In genomic region chrX:50469206-50469605, GRCh38 we compare ENCODE assay signal across 26 cellular contexts. TPM values are rescaled to one million over a fixed set of nuclear protein-coding genes. Genes with fewer than 3 reads are reported as not detected.
DNase-seq lines count a peak whose midpoint lies in the region; FAIRE-seq and TF ChIP-seq lines count a peak whose summit lies in the region.
"Had no signal": no experiment of that assay in that cellular context is flagged by ENCODE, and none has a peak within 500 bp of the region (broad histone marks: within the 10 kb centered on the region; RNA-seq: fewer than 3 reads in every experiment).

No MANE protein-coding gene starts in this region.

- no peak overlapping the region for H4K91ac ChIP-seq in H1 (replicated peaks; ENCODE audit: insufficient read length, low read length)

- H3K4me3 Mint-ChIP-seq in activated T-cell treated with anti-CD3 and anti-CD28 coated beads, Interleukin-2, amount 50 U/mL, for 24 hours = no peak overlapping the region
- H3K4me3 Mint-ChIP-seq: activated naive CD8-positive, alpha-beta T cell treated with anti-CD3 and anti-CD28 coated beads for 36 hours; activated T-helper 1 cell treated with anti-CD3 and anti-CD28 coated beads, Interleukin-12 subunit alpha, Interleukin-12 subunit beta, Interleukin-2, Interleukin-4 antibody, amounts not matched to agents 30 ng/mL and 10 ng/mL and 1 ng/mL, durations not matched to agents 14 hours and 24 hours and 36 hours; CD4-positive, alpha-beta memory T cell; stimulated activated naive CD8-positive, alpha-beta T cell treated with anti-CD3 and anti-CD28 coated beads, Interleukin-15, Interleukin-2, amounts not matched to agents 100 ng/mL and 50 ng/mL, for 24 hours had no signal

- no peak for TF ChIP-seq EP300 in H1 (IDR thresholded peaks at IDR 0.05; ENCODE audit: borderline replicate concordance in 1 of 2, low read depth in 2 of 2, low read length in 2 of 2)

- peaks cover 86% of the 10 kb centered on the region for H3K27me3 Mint-ChIP-seq in activated T-cell treated with anti-CD3 and anti-CD28 coated beads, Interleukin-2, amount 50 U/mL, for 24 hours

- TF ChIP-seq RAD21 in H1 (IDR thresholded peaks at IDR 0.05 in 1 of 2, conservative IDR thresholded peaks at IDR 0.05 in 1 of 2; ENCODE audit: low read depth in 2 of 2, low read length in 2 of 2) = no peak

- in situ Hi-C loops in ACHN (cut with HindIII; ENCODE audit: low pct_ligation_motif_present, low pct_unique_long_range_greater_than_20kb, low sequenced_read_pairs) = no loop called here

- H2AK5ac ChIP-seq in H1 (ENCODE audit: low read depth, low read length) = no peak overlapping the region

- TF ChIP-seq CTCF in BE2C (IDR thresholded peaks at IDR 0.05; ENCODE audit: low read depth, low read length) (no peak), H1 (IDR thresholded peaks at IDR 0.05; ENCODE audit: control extremely low read depth in 1 of 3, insufficient read depth in 1 of 3, low read depth in 1 of 3, low read length in 3 of 3) (no peak)

- H2BK20ac ChIP-seq in H1 (ENCODE audit: low read length) = no peak overlapping the region

- H3K4me2 ChIP-seq in H1 (ENCODE audit: insufficient read depth in 1 of 2, low read depth in 2 of 2, low read length in 2 of 2) = peak overlapping the region; percentile 91 to 99

- no peak overlapping the region for H3K14ac ChIP-seq in H1 (ENCODE audit: insufficient read length)

- POLR2A ChIA-PET in H1 (lab: Charles Lee; ENCODE audit: partially characterized antibody) = interaction anchor here (0.6 kb wide), 1 partner anchor 302 kb away, joined by 3 read pairs; no protein-coding TSS in a partner anchor

- no peak overlapping the region for H2BK12ac ChIP-seq in H1 (ENCODE audit: low read depth, low read length)

- 1% methylated on average over 12 of the region's 24 CpGs; no CpG with 5 or more reads in 1 of the 2 experiments for WGBS in H1 (ENCODE audit: extremely low coverage in 1 of 2, insufficient coverage in 1 of 2, insufficient read length in 1 of 2, insufficient replicate concordance in 2 of 2, low coverage in 1 of 2, low lambda C conversion rate in 2 of 2, missing lambda C conversion rate in 1 of 2), 2 experiments

- H3K9me3 Mint-ChIP-seq in activated T-cell treated with anti-CD3 and anti-CD28 coated beads, Interleukin-2, amount 50 U/mL, for 24 hours = no peaks in the 10 kb centered on the region
- H3K9me3 Mint-ChIP-seq: activated naive CD8-positive, alpha-beta T cell treated with anti-CD3 and anti-CD28 coated beads for 36 hours; activated T-helper 1 cell treated with anti-CD3 and anti-CD28 coated beads, Interleukin-12 subunit alpha, Interleukin-12 subunit beta, Interleukin-2, Interleukin-4 antibody, amounts not matched to agents 30 ng/mL and 10 ng/mL and 1 ng/mL, durations not matched to agents 14 hours and 24 hours and 36 hours; natural killer cell; stimulated activated naive CD8-positive, alpha-beta T cell treated with anti-CD3 and anti-CD28 coated beads, Interleukin-15, Interleukin-2, amounts not matched to agents 100 ng/mL and 50 ng/mL, for 24 hours had no signal

- peaks cover 7% of the 10 kb centered on the region for H3K4me1 Mint-ChIP-seq in activated T-cell treated with anti-CD3 and anti-CD28 coated beads, Interleukin-2, amount 50 U/mL, for 24 hours (ENCODE audit: low read depth)

- H3K4me3 ChIP-seq in BE2C (ENCODE audit: low read depth, low read length) (peak overlapping the region; percentile 48), H7 (ENCODE audit: insufficient read depth, low read depth, low read length) (peak overlapping the region; percentile 59), H1 (ENCODE audit: extremely low read depth in 1 of 4, insufficient read depth in 2 of 4, low read depth in 3 of 4, low read length in 4 of 4) (peak overlapping the region; percentile 48 to 70 (median 51))
- H3K4me3 ChIP-seq: colonic mucosa, prostate gland, transverse colon had no signal

- peaks cover 17% of the 10 kb centered on the region; the same call in 1 of the 2 replicates for H3K23me2 ChIP-seq in H1 (ENCODE audit: low read depth, low read length)

- H4K8ac ChIP-seq in H1 (ENCODE audit: extremely low read depth, insufficient read depth, low read length) = no peak overlapping the region

- H3K4me1 ChIP-seq in BE2C (no peaks in the 10 kb centered on the region; the same call in 1 of the 2 replicates), H1 (replicated peaks in 1 of 4; ENCODE audit: control insufficient read depth in 3 of 4, insufficient read depth in 4 of 4, low read length in 3 of 4) (peaks cover 0 to 10% (median 3%) of the 10 kb centered on the region in 4 experiments; a peak in 3 of 7 replicates)
- H3K4me1 ChIP-seq: colonic mucosa, prostate gland had no signal

- H3K4ac ChIP-seq in H1 (replicated peaks; ENCODE audit: insufficient read length, low read depth, low read length) = no peak overlapping the region

- no peaks in the 10 kb centered on the region for H3K36me3 Mint-ChIP-seq in activated T-cell treated with anti-CD3 and anti-CD28 coated beads, Interleukin-2, amount 50 U/mL, for 24 hours (ENCODE audit: low read depth)
- H3K36me3 Mint-ChIP-seq: activated naive CD8-positive, alpha-beta T cell treated with anti-CD3 and anti-CD28 coated beads for 36 hours; CD4-positive, alpha-beta memory T cell; mesothelial cell of epicardium; natural killer cell had no signal

- H3K79me2 ChIP-seq in H1 (ENCODE audit: control insufficient read depth in 1 of 2, insufficient read depth in 2 of 2, low read length in 2 of 2) = no peaks in the 10 kb centered on the region

- H3K23ac ChIP-seq in H1 (ENCODE audit: insufficient read length) = no peak overlapping the region

- no peak overlapping the region for H2BK15ac ChIP-seq in H1 (ENCODE audit: low read length)

- H3K56ac ChIP-seq in H1 (replicated peaks; ENCODE audit: insufficient read length, low read depth, low read length) = no peak overlapping the region

- H3K27me3 ChIP-seq in BE2C (peaks cover 28% of the 10 kb centered on the region), H7 (ENCODE audit: control insufficient read depth, insufficient read depth, low read length) (peaks cover 66% of the 10 kb centered on the region), H1 (replicated peaks in 1 of 4; ENCODE audit: control insufficient read depth in 3 of 4, extremely low read depth in 1 of 4, insufficient read depth in 3 of 4, low read length in 3 of 4) (peaks cover 1 to 38% (median 29%) of the 10 kb centered on the region in 4 experiments; a peak in 6 of 7 replicates)

- no peak overlapping the region for H2BK120ac ChIP-seq in H1 (replicated peaks; ENCODE audit: low read depth, low read length)

- H3K18ac ChIP-seq in H1 (ENCODE audit: extremely low read depth, low read length) = peak overlapping the region; percentile 48; the same call in 1 of the 2 replicates

- FAIRE-seq in H1 (lab: Jason Lieb, UNC) = no peak
- FAIRE-seq: TTC549 had no signal

- H3K9ac ChIP-seq in H1 (replicated peaks in 1 of 4; ENCODE audit: extremely low read depth in 1 of 4, low read depth in 3 of 4, low read length in 3 of 4) = no peak overlapping the region

- H2BK5ac ChIP-seq in H1 (ENCODE audit: low read depth, low read length) = no peak overlapping the region

- peaks cover 0 to 3% of the 10 kb centered on the region in 2 experiments for H4K20me1 ChIP-seq in H1 (replicated peaks in 1 of 2; ENCODE audit: control insufficient read depth in 1 of 2, insufficient read depth in 2 of 2, low read length in 2 of 2)

- H3K9me3 ChIP-seq in BE2C = no peaks in the 10 kb centered on the region
- no peaks in the 10 kb centered on the region for H3K9me3 ChIP-seq in H1 (ENCODE audit: insufficient read depth in 2 of 2, low read depth in 1 of 2, low read length in 1 of 2)
- H3K9me3 ChIP-seq: colonic mucosa, prostate gland, transverse colon had no signal

- H2AFZ ChIP-seq in H1 (ENCODE audit: low read length) = no peak overlapping the region

- H3K79me1 ChIP-seq in H1 (ENCODE audit: low read depth, low read length) = no peaks in the 10 kb centered on the region

- H3K27ac Mint-ChIP-seq in activated T-cell treated with anti-CD3 and anti-CD28 coated beads, Interleukin-2, amount 50 U/mL, for 24 hours = no peak overlapping the region
- H3K27ac Mint-ChIP-seq: activated naive CD8-positive, alpha-beta T cell treated with anti-CD3 and anti-CD28 coated beads for 36 hours; activated T-helper 1 cell treated with anti-CD3 and anti-CD28 coated beads, Interleukin-12 subunit alpha, Interleukin-12 subunit beta, Interleukin-2, Interleukin-4 antibody, amounts not matched to agents 30 ng/mL and 10 ng/mL and 1 ng/mL, durations not matched to agents 14 hours and 24 hours and 36 hours; CD4-positive, alpha-beta memory T cell; mesothelial cell of epicardium; natural killer cell; stimulated activated naive CD8-positive, alpha-beta T cell treated with anti-CD3 and anti-CD28 coated beads, Interleukin-15, Interleukin-2, amounts not matched to agents 100 ng/mL and 50 ng/mL, for 24 hours had no signal

- H4K5ac ChIP-seq in H1 (ENCODE audit: insufficient read length, low read depth, low read length) = no peak overlapping the region

- no peak overlapping the region for H3K27ac ChIP-seq in H1 (ENCODE audit: low read depth, low read length)
- H3K27ac ChIP-seq: colonic mucosa, prostate gland, transverse colon had no signal

- TF ChIP-seq POLR2A in H1 (IDR thresholded peaks at IDR 0.05; ENCODE audit: control extremely low read depth in 1 of 2, low read depth in 2 of 2, low read length in 2 of 2) = no peak

- CTCF ChIA-PET in H1 (lab: Charles Lee; ENCODE audit: partially characterized antibody) = interaction anchor here (0.6 kb wide), 1 partner anchor 11 kb away, joined by 3 read pairs; no protein-coding TSS in a partner anchor

- DNase-seq in BE2C (peak; percentile 45), H7 (no peak), H1 (ENCODE audit: low read depth in 1 of 2, low spot score in 2 of 2) (no peak), left kidney (ENCODE audit: low read depth, low spot score) (peak; percentile 74), NCI-H1048 (lab: John Stamatoyannopoulos, UW) (no peak), ACHN (no peak), NCI-H1930 (lab: John Stamatoyannopoulos, UW) (no peak)
- no peak for DNase-seq in activated T-cell treated with anti-CD3 and anti-CD28 coated beads, Interleukin-2, amount 50 U/mL, for 24 hours
- DNase-seq: activated CD4-positive, alpha-beta T cell treated with anti-CD3 and anti-CD28 coated beads for 4 hours; activated naive CD8-positive, alpha-beta T cell treated with anti-CD3 and anti-CD28 coated beads for 36 hours; CD4-positive, alpha-beta memory T cell; colonic mucosa; HCEC 1CT; Kasumi-1; natural killer cell; NCI-H524 treated with DMSO at 0.1 percent for 48 hours; Right ventricle myocardium superior; stimulated activated CD4-positive, alpha-beta T cell treated with anti-CD3 and anti-CD28 coated beads, Interleukin-4, amount 100 ng/mL, for 1 hour; transverse colon had no signal

- no peaks in the 10 kb centered on the region for H3K36me3 ChIP-seq in BE2C
- H3K36me3 ChIP-seq in H7 (replicated peaks; ENCODE audit: control insufficient read depth, insufficient read depth, low read length) = no peaks in the 10 kb centered on the region
- H3K36me3 ChIP-seq in H1 (ENCODE audit: control insufficient read depth in 2 of 4, insufficient read depth in 4 of 4, low read length in 3 of 4) = no peaks in the 10 kb centered on the region
- H3K36me3 ChIP-seq: colonic mucosa, prostate gland, transverse colon had no signal

RNA-seq across cellular contexts. Expression of gene DGKK, which starts 1.4 kb away (rescaled TPM):
- 1.0 TPM for polyA plus RNA-seq in BE2C (2012; ENCODE audit: insufficient read depth, insufficient read length, low read depth)
- total RNA-seq in H7 (2014; rRNA removed; shearing (Covaris generic)) = 0.67 and 1.4 TPM in 2 replicates
- 17.7 and 19.2 TPM in 2 replicates for total RNA-seq in H1 (2021; fragmentation: NEBNext Ultra II Directional; extraction: Animal tissue kit (Norgen Biotek cat#: 25700))
- polyA plus RNA-seq in H1 (2011; rRNA removed) = 3.2 and 4.9 TPM in 2 replicates
- 4.1 TPM for polyA plus RNA-seq in H1 (2011; cell fraction: cytosol; rRNA removed)
- 3.9 TPM for polyA plus RNA-seq in H1 (2011; cell fraction: nucleus; rRNA removed)
- polyA plus RNA-seq in H1 (2012, experiment 1 of 2) = 5.6 to 10.5 TPM (median 7.3 TPM) in 4 replicates
- 0.81 TPM for polyA plus RNA-seq in H1 (2012, experiment 2 of 2)
- polyA plus RNA-seq in H1 (2013, experiment 1 of 2) = 9.8 TPM
- 9.7 TPM for polyA plus RNA-seq in H1 (2013, experiment 2 of 2)
- 10.3 and 14.2 TPM in 2 replicates for polyA minus RNA-seq in H1 (2011; rRNA and poly(A)+ RNA removed)
- polyA minus RNA-seq in H1 (2011; cell fraction: cytosol; rRNA and poly(A)+ RNA removed) = 6.9 TPM
- 8.7 TPM for polyA minus RNA-seq in H1 (2011; cell fraction: nucleus; rRNA and poly(A)+ RNA removed)
- total RNA-seq: activated naive CD8-positive, alpha-beta T cell treated with anti-CD3 and anti-CD28 coated beads for 36 hours; activated T-helper 1 cell treated with anti-CD3 and anti-CD28 coated beads, Interleukin-12 subunit alpha, Interleukin-12 subunit beta, Interleukin-2, Interleukin-4 antibody, amounts not matched to agents 30 ng/mL and 10 ng/mL and 1 ng/mL, durations not matched to agents 14 hours and 24 hours and 36 hours; CD4-positive, alpha-beta memory T cell; colonic mucosa; HT-29; left lobe of liver; Right ventricle myocardium superior had no signal
- polyA plus RNA-seq: CD4-positive, alpha-beta memory T cell had no signal

Comparison
In these comparisons a context has a peak if more than half of its experiments do, and no peak if none do; other contexts are left out.
1. DNase-seq: peak in BE2C (single experiment) and left kidney (single experiment); none in H7 (single experiment), H1 (0 of 2), activated T-cell treated with anti-CD3 and anti-CD28 coated beads, Interleukin-2, amount 50 U/mL, for 24 hours (single experiment), NCI-H1048 (single experiment), ACHN (single experiment) and NCI-H1930 (0 of 2).
2. Peak in every context shown above with its lines, with median percentiles within 50 percentile points of each other: H3K4me3 ChIP-seq.